ENCODE assay signal across 9 cellular contexts in genomic region chr11:1877211-1878133, GRCh38. TPM values are rescaled to one million over a fixed set of nuclear protein-coding genes. Genes with fewer than 3 reads are reported as not detected.
DNase-seq lines count a peak whose midpoint lies in the region; ATAC-seq and TF ChIP-seq lines count a peak whose summit lies in the region.
"Had no signal": no experiment of that assay in that cellular context is flagged by ENCODE, and none has a peak within 500 bp of the region (broad histone marks: within the 10 kb centered on the region; RNA-seq: fewer than 3 reads in every experiment).

No MANE protein-coding gene starts in this region.

- 47% methylated on average over 32 of the region's 33 CpGs for WGBS in prostate gland

- no peaks in the 10 kb centered on the region for H3K9me3 ChIP-seq in colonic mucosa
- H3K9me3 ChIP-seq in prostate gland, result no peaks in the 10 kb centered on the region

- H3K27me3 ChIP-seq in colonic mucosa, result no peaks in the 10 kb centered on the region
- no peaks in the 10 kb centered on the region for H3K27me3 ChIP-seq in prostate gland (replicated peaks; ENCODE audit: insufficient read depth)
- no peaks in the 10 kb centered on the region for H3K27me3 ChIP-seq in GM23338 (ENCODE audit: insufficient read depth)

- H4K20me1 ChIP-seq in GM23338 (replicated peaks; ENCODE audit: insufficient read depth), result no peaks in the 10 kb centered on the region

- peak overlapping the region; percentile 44 for H3K27ac ChIP-seq in colonic mucosa
- no peak overlapping the region for H3K27ac ChIP-seq in prostate gland
- no peak overlapping the region for H3K27ac ChIP-seq in GM23338 (ENCODE audit: low read depth)
- H3K27ac ChIP-seq: parathyroid adenoma had no signal

- intact Hi-C loops in colonic mucosa (cut with DNase I), result no loop called here
- intact Hi-C loops in prostate gland (cut with DNase I), result no loop called here

- DNase-seq in M059J (ENCODE audit: low read depth) (peak; percentile 32), colonic mucosa (peak; percentile 45), prostate gland (ENCODE audit: low spot score) (peak; percentile 33), GM19240 (ENCODE audit: insufficient read length, low spot score) (no peak), GM23338 (ENCODE audit: low spot score) (no peak)

- H3K79me2 ChIP-seq in GM23338 (replicated peaks; ENCODE audit: insufficient read depth), result no peaks in the 10 kb centered on the region
- H3K79me2 ChIP-seq: parathyroid adenoma had no signal

- no peaks in the 10 kb centered on the region for H3K36me3 Mint-ChIP-seq in GM23338 (ENCODE audit: low read depth)

- no peaks in the 10 kb centered on the region for H3F3A ChIP-seq in GM23338 (replicated peaks; ENCODE audit: low read depth)

- H3K4me3 ChIP-seq in colonic mucosa (no peak overlapping the region), prostate gland (no peak overlapping the region), GM23338 (no peak overlapping the region)

- no peak for TF ChIP-seq CTCF in colonic mucosa (IDR thresholded peaks at IDR 0.05)
- TF ChIP-seq CTCF in prostate gland (IDR thresholded peaks at IDR 0.05), result no peak
- TF ChIP-seq CTCF in GM23338 (conservative IDR thresholded peaks at IDR 0.05; ENCODE audit: low read depth in 2 of 2), result no peak

- peak overlapping the region in 1 of 2 donors; percentile 12 for H3K9ac ChIP-seq in colonic mucosa (ENCODE audit: low read depth in 2 of 2, low read length in 2 of 2)
- H3K9ac ChIP-seq: parathyroid adenoma had no signal

- no peaks in the 10 kb centered on the region; the same call in 2 of the 3 replicates for H3K4me1 Mint-ChIP-seq in GM23338

- no peaks in the 10 kb centered on the region for H3K4me1 ChIP-seq in colonic mucosa
- H3K4me1 ChIP-seq in prostate gland (replicated peaks), result no peaks in the 10 kb centered on the region
- no peaks in the 10 kb centered on the region for H3K4me1 ChIP-seq in GM23338 (ENCODE audit: insufficient read depth)
- H3K4me1 ChIP-seq: parathyroid adenoma had no signal

- H3K36me3 ChIP-seq in colonic mucosa (no peaks in the 10 kb centered on the region), prostate gland (no peaks in the 10 kb centered on the region), GM23338 (ENCODE audit: insufficient read depth) (no peaks in the 10 kb centered on the region)

- H3K4me3 Mint-ChIP-seq in GM23338, result no peak overlapping the region
- H3K4me3 Mint-ChIP-seq: central memory CD8-positive, alpha-beta T cell had no signal

- no peak for TF ChIP-seq POLR2A in prostate gland (IDR thresholded peaks at IDR 0.05)

- no peaks in the 10 kb centered on the region for H3K9me2 ChIP-seq in GM23338 (ENCODE audit: insufficient read depth)

- no peak overlapping the region for H3K27ac Mint-ChIP-seq in GM23338

- no peak overlapping the region for H3K4me2 ChIP-seq in GM23338

- no peaks in the 10 kb centered on the region for H3K9me3 Mint-ChIP-seq in GM23338
- H3K9me3 Mint-ChIP-seq: central memory CD8-positive, alpha-beta T cell had no signal

- ATAC-seq in HG02571 (IDR thresholded peaks at IDR 0.05; ENCODE audit: unreplicated experiment) (no peak), GM23338 (no peak)

- peaks cover 5% of the 10 kb centered on the region for H3K27me3 Mint-ChIP-seq in GM23338 (ENCODE audit: insufficient read depth, low read depth, poor library complexity)
- H3K27me3 Mint-ChIP-seq: central memory CD8-positive, alpha-beta T cell had no signal

- H2AFZ ChIP-seq in GM23338, result no peak overlapping the region
- H2AFZ ChIP-seq: parathyroid adenoma had no signal

TF ChIP-seq in GM23338, 12 proteins besides CTCF, POLR2A, EP300 and RAD21 (continues in another document):
- no peak for TF ChIP-seq CREB1 (CRISPR knock-in tag; IDR thresholded peaks at IDR 0.05; ENCODE audit: low read depth)
- TF ChIP-seq EZH2phosphoT487 (IDR thresholded peaks at IDR 0.05; ENCODE audit: unreplicated experiment), result no peak
- TF ChIP-seq STAT1 (IDR thresholded peaks at IDR 0.05; ENCODE audit: unreplicated experiment), result no peak
- no peak for TF ChIP-seq POLR2AphosphoS5 (IDR thresholded peaks at IDR 0.05; ENCODE audit: low read depth)
- no peak for TF ChIP-seq ZNF331 (CRISPR knock-in tag; IDR thresholded peaks at IDR 0.05; ENCODE audit: low read depth)
- TF ChIP-seq ZNF114 (CRISPR knock-in tag; IDR thresholded peaks at IDR 0.05), result no peak
- TF ChIP-seq JUNB (IDR thresholded peaks at IDR 0.05; ENCODE audit: unreplicated experiment), result no peak
- TF ChIP-seq ETS1 (IDR thresholded peaks at IDR 0.05), result no peak
- no peak for TF ChIP-seq EZH2 (IDR thresholded peaks at IDR 0.05; ENCODE audit: low read depth, unreplicated experiment)
- no peak for TF ChIP-seq REST (IDR thresholded peaks at IDR 0.05; ENCODE audit: unreplicated experiment)

RNA-seq across cellular contexts. Expression of gene PRR33, which starts 14.2 kb away (rescaled TPM):
- not detected in 2 replicates for total RNA-seq in M059J (2014; rRNA removed; shearing (Covaris generic))
- total RNA-seq in colonic mucosa (not detected), prostate gland (under 1 TPM in 1 of 2 donors, not detected in 1; 0.17 TPM)
- 0.04 TPM in 1 of 2 replicates, not detected in the other for total RNA-seq in GM23338 (2014; rRNA removed; shearing (Covaris generic))
- polyA plus RNA-seq in GM23338 (2016; fragmentation: Nextera tagmentation; extraction: Ambion mirVana), result not detected in 2 replicates
- total RNA-seq: SK-MEL-5 had no signal

RNA-seq across cellular contexts. Expression of gene LSP1, which starts 24.6 kb away (rescaled TPM):
- 1.8 and 4.0 TPM in 2 replicates for total RNA-seq in M059J (2014; rRNA removed; shearing (Covaris generic))
- total RNA-seq in colonic mucosa, result 10 to 100 TPM; 18.9 to 23.0 TPM
- total RNA-seq in prostate gland, result 10 to 100 TPM in 1 of 2 donors, 1 to 10 TPM in 1; 6.7 to 11.6 TPM
- not detected in 2 replicates for total RNA-seq in GM23338 (2014; rRNA removed; shearing (Covaris generic))
- 0.84 and 0.96 TPM in 2 replicates for polyA plus RNA-seq in GM23338 (2016; fragmentation: Nextera tagmentation; extraction: Ambion mirVana)
- total RNA-seq: SK-MEL-5 had no signal

RNA-seq across cellular contexts. Expression of gene TNNI2, which starts 38.7 kb away (rescaled TPM):
- total RNA-seq in M059J (2014; rRNA removed; shearing (Covaris generic)), result not detected in 2 replicates
- total RNA-seq in colonic mucosa, result under 1 TPM in 1 of 2 donors, not detected in 1; 0.94 TPM
- 1 to 10 TPM in 1 of 2 donors, not detected in 1; 5.5 TPM for total RNA-seq in prostate gland
- not detected in 2 replicates for total RNA-seq in GM23338 (2014; rRNA removed; shearing (Covaris generic))
- polyA plus RNA-seq in GM23338 (2016; fragmentation: Nextera tagmentation; extraction: Ambion mirVana), result not detected in 2 replicates
- total RNA-seq: SK-MEL-5 had no signal

RNA-seq across cellular contexts. Expression of gene TNNT3, which starts 42.0 kb away (rescaled TPM):
- total RNA-seq in M059J (2014; rRNA removed; shearing (Covaris generic)), result not detected in 2 replicates
- total RNA-seq in colonic mucosa (under 1 TPM in 1 of 2 donors, not detected in 1; 0.72 TPM), prostate gland (1 to 10 TPM; 4.5 to 8.4 TPM)
- total RNA-seq in GM23338 (2014; rRNA removed; shearing (Covaris generic)), result not detected in 2 replicates
- not detected in 2 replicates for polyA plus RNA-seq in GM23338 (2016; fragmentation: Nextera tagmentation; extraction: Ambion mirVana)
- total RNA-seq: SK-MEL-5 had no signal

RNA-seq across cellular contexts. Expression of gene SYT8, which starts 42.7 kb away (rescaled TPM):
- not detected in 2 replicates for total RNA-seq in M059J (2014; rRNA removed; shearing (Covaris generic))
- total RNA-seq in colonic mucosa (1 to 10 TPM; 1.7 to 3.5 TPM), prostate gland (1 to 10 TPM; 1.7 to 4.1 TPM)
- not detected in 2 replicates for total RNA-seq in GM23338 (2014; rRNA removed; shearing (Covaris generic))
- polyA plus RNA-seq in GM23338 (2016; fragmentation: Nextera tagmentation; extraction: Ambion mirVana), result not detected in 2 replicates
- total RNA-seq: SK-MEL-5 had no signal

Comparison
In these comparisons a context has a peak if more than half of its experiments do, and no peak if none do; other contexts are left out.
1. DNase-seq: peak in M059J (single experiment), colonic mucosa (single experiment) and prostate gland (single experiment); none in GM19240 (single experiment) and GM23338 (single experiment).